7 cellular contexts compared by ENCODE assay signal in genomic region chr7:127708788-127709187, GRCh38. TPM values are rescaled to one million over a fixed set of nuclear protein-coding genes. Genes with fewer than 3 reads are reported as not detected.
DNase-seq lines count a peak whose midpoint lies in the region; ATAC-seq and TF ChIP-seq lines count a peak whose summit lies in the region.

No MANE protein-coding gene starts in this region.

- H3K36me3 Mint-ChIP-seq in nephron (ENCODE audit: low read depth) = peaks cover 75% of the 10 kb centered on the region

- H4K20me1 ChIP-seq in OCI-LY3 (ENCODE audit: insufficient read depth, low read length) = peaks cover 10% of the 10 kb centered on the region; the same call in 1 of the 2 replicates

- H3K4me3 ChIP-seq in GM12875 (ENCODE audit: low read depth, low read length) (no peak overlapping the region), OCI-LY3 (ENCODE audit: low read length) (no peak overlapping the region)

- no peaks in the 10 kb centered on the region for H3K4me1 ChIP-seq in OCI-LY3 (ENCODE audit: low read length)

- H3K27me3 Mint-ChIP-seq in nephron (ENCODE audit: low read depth) = peaks cover 3% of the 10 kb centered on the region
- H3K27me3 Mint-ChIP-seq in stimulated activated naive CD8-positive, alpha-beta T cell treated with anti-CD3 and anti-CD28 coated beads, Interleukin-15, amount 100 ng/mL, for 72 hours = no peaks in the 10 kb centered on the region

- H3K4me1 Mint-ChIP-seq in nephron = no peaks in the 10 kb centered on the region
- no peaks in the 10 kb centered on the region for H3K4me1 Mint-ChIP-seq in stimulated activated naive CD8-positive, alpha-beta T cell treated with anti-CD3 and anti-CD28 coated beads, Interleukin-15, amount 100 ng/mL, for 72 hours

- no peak overlapping the region for H2AFZ ChIP-seq in OCI-LY3 (ENCODE audit: low read depth, low read length)

- H3K4me3 Mint-ChIP-seq in nephron = no peak overlapping the region
- H3K4me3 Mint-ChIP-seq in stimulated activated naive CD8-positive, alpha-beta T cell treated with anti-CD3 and anti-CD28 coated beads, Interleukin-15, amount 100 ng/mL, for 72 hours = no peak overlapping the region

- DNase-seq in HT1080 (ENCODE audit: low read depth) = peak; percentile 47
- peak; percentile 62 for DNase-seq in activated T-cell treated with anti-CD3 and anti-CD28 coated beads for 24 hours (ENCODE audit: low read depth)
- DNase-seq in stimulated activated naive CD8-positive, alpha-beta T cell treated with anti-CD3 and anti-CD28 coated beads, Interleukin-15, amount 100 ng/mL, for 72 hours = peak; percentile 56 to 63

- peak overlapping the region in 1 of 3 experiments; percentile 21 for H3K27ac Mint-ChIP-seq in nephron
- no peak overlapping the region for H3K27ac Mint-ChIP-seq in stimulated activated naive CD8-positive, alpha-beta T cell treated with anti-CD3 and anti-CD28 coated beads, Interleukin-15, amount 100 ng/mL, for 72 hours

- peaks cover 4% of the 10 kb centered on the region; the same call in 1 of the 2 replicates for H3K9me3 ChIP-seq in OCI-LY3 (ENCODE audit: insufficient read depth, low read length)

- H3K9ac ChIP-seq in OCI-LY3 (ENCODE audit: low read length) = no peak overlapping the region

- peaks cover 89% of the 10 kb centered on the region for H3K36me3 ChIP-seq in OCI-LY3 (replicated peaks; ENCODE audit: low read depth, low read length)

- peak; percentile 69 for ATAC-seq in esophagus mucosa
- ATAC-seq in stimulated activated naive CD8-positive, alpha-beta T cell treated with anti-CD3 and anti-CD28 coated beads, Interleukin-15, amount 100 ng/mL, for 72 hours = peak; percentile 79

- H3K27me3 ChIP-seq in OCI-LY3 (ENCODE audit: low read depth, low read length) = no peaks in the 10 kb centered on the region

- H3K79me2 ChIP-seq in OCI-LY3 (ENCODE audit: low read length) = peaks cover 68% of the 10 kb centered on the region

- H3K9me3 Mint-ChIP-seq in nephron = peaks cover 21% of the 10 kb centered on the region
- peaks cover 0 to 7% of the 10 kb centered on the region in 2 donors for H3K9me3 Mint-ChIP-seq in stimulated activated naive CD8-positive, alpha-beta T cell treated with anti-CD3 and anti-CD28 coated beads, Interleukin-15, amount 100 ng/mL, for 72 hours

- H3K27ac ChIP-seq in OCI-LY3 (ENCODE audit: low read length) = no peak overlapping the region

- TF ChIP-seq CTCF in GM12875 (IDR thresholded peaks at IDR 0.05; ENCODE audit: borderline replicate concordance, insufficient read depth, low read depth, low read length) (peak; percentile 53; the same call in 1 of the 2 replicates), OCI-LY3 (IDR thresholded peaks at IDR 0.05; ENCODE audit: low read depth, low read length) (peak; percentile 73), nephron (IDR thresholded peaks at IDR 0.05; ENCODE audit: unreplicated experiment in 3 of 3) (peak; percentile 69 to 83 (median 82))

- H3K4me2 ChIP-seq in OCI-LY3 (ENCODE audit: low read length) = no peak overlapping the region

RNA-seq across cellular contexts. Expression of gene SND1, which starts 56.8 kb away (rescaled TPM):
- total RNA-seq in HT1080 (2014; rRNA removed; shearing (Covaris generic)) = 145 TPM in 2 replicates
- 110 and 122 TPM in 2 replicates for polyA plus RNA-seq in HT1080 (2015; cell fraction: cytosol; rRNA removed)
- polyA plus RNA-seq in HT1080 (2015; cell fraction: nucleus; rRNA removed) = 325 and 348 TPM in 2 replicates
- total RNA-seq in esophagus mucosa = 115 TPM
